Comparison of ENCODE assay signal across 8 cellular contexts in genomic region chrX:23756165-23756564, GRCh38. TPM values are rescaled to one million over a fixed set of nuclear protein-coding genes. Genes with fewer than 3 reads are reported as not detected.
DNase-seq lines count a peak whose midpoint lies in the region; ATAC-seq and TF ChIP-seq lines count a peak whose summit lies in the region.

No MANE protein-coding gene starts in this region.

- peaks cover 4% of the 10 kb centered on the region for H3K4me1 Mint-ChIP-seq in CD4-positive, alpha-beta T cell (ENCODE audit: low read depth)
- peaks cover 4% of the 10 kb centered on the region for H3K4me1 Mint-ChIP-seq in activated naive CD4-positive, alpha-beta T cell treated with anti-CD3 and anti-CD28 coated beads, Interleukin-2, amount 10 ng/mL, durations not matched to agents 7 days and 5 days

- H3K4me3 ChIP-seq in iPS DF 6.9 (ENCODE audit: low read length) = no peak overlapping the region

- no peaks in the 10 kb centered on the region for H3K27me3 ChIP-seq in CD4-positive, alpha-beta T cell (ENCODE audit: control insufficient read depth, insufficient read depth, low read length)
- H3K27me3 ChIP-seq in iPS DF 6.9 (ENCODE audit: control insufficient read depth, insufficient read depth, low read length) = no peaks in the 10 kb centered on the region

- H3K36me3 ChIP-seq in iPS DF 6.9 (ENCODE audit: control insufficient read depth, insufficient read depth, low read length) = no peaks in the 10 kb centered on the region

- CTCF ChIA-PET in CD4-positive, alpha-beta T cell (lab: Charles Lee) = no interaction called here
- CTCF ChIA-PET in activated naive CD4-positive, alpha-beta T cell treated with anti-CD3 and anti-CD28 coated beads, Interleukin-2, amount 10 ng/mL, durations not matched to agents 7 days and 5 days (lab: Charles Lee) = no interaction called here

- H3K9me3 Mint-ChIP-seq in CD4-positive, alpha-beta T cell = no peaks in the 10 kb centered on the region
- H3K9me3 Mint-ChIP-seq in activated naive CD4-positive, alpha-beta T cell treated with anti-CD3 and anti-CD28 coated beads, Interleukin-2, amount 10 ng/mL, durations not matched to agents 7 days and 5 days = no peaks in the 10 kb centered on the region

- no peaks in the 10 kb centered on the region for H3K36me3 Mint-ChIP-seq in CD4-positive, alpha-beta T cell (ENCODE audit: low read depth)
- H3K36me3 Mint-ChIP-seq in activated naive CD4-positive, alpha-beta T cell treated with anti-CD3 and anti-CD28 coated beads, Interleukin-2, amount 10 ng/mL, durations not matched to agents 7 days and 5 days = no peaks in the 10 kb centered on the region

- peak; percentile 58 for TF ChIP-seq CTCF in CD4-positive, alpha-beta T cell (IDR thresholded peaks at IDR 0.05)

- no peak overlapping the region for H3K27ac Mint-ChIP-seq in CD4-positive, alpha-beta T cell
- no peak overlapping the region for H3K27ac Mint-ChIP-seq in activated naive CD4-positive, alpha-beta T cell treated with anti-CD3 and anti-CD28 coated beads, Interleukin-2, amount 10 ng/mL, durations not matched to agents 7 days and 5 days

- no CpG with 5 or more reads among the region's 4 CpGs for WGBS in iPS DF 6.9 (ENCODE audit: insufficient coverage, insufficient read length)

- no peaks in the 10 kb centered on the region for H3K4me1 ChIP-seq in iPS DF 6.9 (ENCODE audit: control insufficient read depth, insufficient read depth, low read length)

- intact Hi-C loops in CD4-positive, alpha-beta T cell (cut with DNase I, micrococcal nuclease) = loop anchor here (1.0 to 5.0 kb wide), 3 partner anchors 64 to 146 kb away; no protein-coding TSS in a partner anchor

- peak; percentile 27 to 60 (median 46) for DNase-seq in CD4-positive, alpha-beta T cell
- DNase-seq in HuH-7 (ENCODE audit: low spot score) (peak; percentile 28), iPS DF 6.9 (ENCODE audit: low read depth, low spot score) (peak; percentile 16), T1000 (lab: John Stamatoyannopoulos, UW) (no peak)
- DNase-seq in activated naive CD4-positive, alpha-beta T cell treated with anti-CD3 and anti-CD28 coated beads, Interleukin-2, amount 10 ng/mL, durations not matched to agents 7 days and 5 days = peak; percentile 74
- DNase-seq in stimulated activated CD4-positive, alpha-beta T cell treated with anti-CD3 and anti-CD28 coated beads, Interleukin-1b, Interleukin-23, amount 100 ng/mL, for 48 hours = peak; percentile 45

- H3K4me3 Mint-ChIP-seq in CD4-positive, alpha-beta T cell = no peak overlapping the region
- no peak overlapping the region for H3K4me3 Mint-ChIP-seq in activated naive CD4-positive, alpha-beta T cell treated with anti-CD3 and anti-CD28 coated beads, Interleukin-2, amount 10 ng/mL, durations not matched to agents 7 days and 5 days

- H3K27ac ChIP-seq in CD4-positive, alpha-beta T cell (ENCODE audit: low read depth, low read length) = no peak overlapping the region
- H3K27ac ChIP-seq in iPS DF 6.9 (ENCODE audit: low read length) = no peak overlapping the region

- POLR2A ChIA-PET in CD4-positive, alpha-beta T cell (lab: Charles Lee) = no interaction called here

- H3K9me3 ChIP-seq in CD4-positive, alpha-beta T cell (ENCODE audit: control insufficient read depth, low read length) = no peaks in the 10 kb centered on the region
- no peaks in the 10 kb centered on the region for H3K9me3 ChIP-seq in iPS DF 6.9 (ENCODE audit: control insufficient read depth, insufficient read depth, low read length)

- H3K27me3 Mint-ChIP-seq in CD4-positive, alpha-beta T cell = no peaks in the 10 kb centered on the region
- no peaks in the 10 kb centered on the region for H3K27me3 Mint-ChIP-seq in activated naive CD4-positive, alpha-beta T cell treated with anti-CD3 and anti-CD28 coated beads, Interleukin-2, amount 10 ng/mL, durations not matched to agents 7 days and 5 days

- peak; percentile 62 for ATAC-seq in CD4-positive, alpha-beta T cell (ENCODE audit: poor library complexity)
- ATAC-seq in GM19043 (IDR thresholded peaks at IDR 0.05; ENCODE audit: low read depth, unreplicated experiment) = peak; percentile 64
- peak; percentile 65 for ATAC-seq in SK-N-SH treated with all-trans-retinoic acid at 6 μM for 48 hours

TF ChIP-seq in SK-N-SH treated with all-trans-retinoic acid at 6 μM for 48 hours, 23 proteins besides CTCF, POLR2A, EP300 and RAD21:
- TF ChIP-seq ISL1 (CRISPR knock-in tag; IDR thresholded peaks at IDR 0.05) (no peak), PATZ1 (CRISPR knock-in tag; IDR thresholded peaks at IDR 0.05; ENCODE audit: borderline replicate concordance) (no peak), ESRRG (CRISPR knock-in tag; IDR thresholded peaks at IDR 0.05) (no peak), OSR1 (CRISPR knock-in tag; IDR thresholded peaks at IDR 0.05) (no peak), CSRNP3 (CRISPR knock-in tag; IDR thresholded peaks at IDR 0.05) (no peak), RARB (CRISPR knock-in tag; IDR thresholded peaks at IDR 0.05) (no peak), CREB5 (CRISPR knock-in tag; IDR thresholded peaks at IDR 0.05; ENCODE audit: low read depth) (no peak), ZNF8 (CRISPR knock-in tag; IDR thresholded peaks at IDR 0.05) (no peak), ARNTL (CRISPR knock-in tag; IDR thresholded peaks at IDR 0.05; ENCODE audit: borderline replicate concordance, low read depth) (no peak), ZFP3 (CRISPR knock-in tag; IDR thresholded peaks at IDR 0.05) (no peak)
TF ChIP-seq in SK-N-SH treated with all-trans-retinoic acid at 6 μM for 48 hours: peak in this region for 0.

RNA-seq across cellular contexts. Expression of gene ACOT9, which starts 13.1 kb away (rescaled TPM):
- 10 to 100 TPM; 14.8 to 16.2 TPM for total RNA-seq in CD4-positive, alpha-beta T cell

RNA-seq across cellular contexts. Expression of gene SAT1, which starts 26.8 kb away (rescaled TPM):
- 100 to 1,000 TPM; 305 to 312 TPM for total RNA-seq in CD4-positive, alpha-beta T cell
